In the genomic region with DNA sequence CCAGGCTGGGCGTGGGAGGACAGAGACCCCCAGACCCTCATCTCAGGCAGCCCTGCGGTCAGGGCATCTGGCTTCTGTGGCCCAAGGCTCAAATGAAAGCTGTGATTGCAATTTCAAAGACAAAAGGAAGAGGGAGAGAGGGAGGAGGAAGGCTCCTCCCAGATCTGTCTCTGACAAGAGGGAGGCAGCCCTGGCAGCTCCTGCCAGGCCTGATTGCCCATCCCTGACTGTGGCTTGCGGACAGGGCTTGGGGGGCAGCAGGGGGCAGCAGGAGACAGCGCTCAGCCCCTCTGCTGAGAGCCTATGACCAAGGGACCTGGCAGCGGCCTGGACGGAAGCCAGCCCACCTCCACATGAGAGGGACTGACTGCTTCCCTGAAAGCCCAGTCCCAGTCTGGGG, we compare ENCODE assay signal across 8 cellular contexts.
DNase-seq lines count a peak whose midpoint lies in the region; ATAC-seq and TF ChIP-seq lines count a peak whose summit lies in the region.

No MANE protein-coding gene starts in this region.

- intact Hi-C loops in Right ventricle myocardium superior (cut with DNase I) = no loop called here
- intact Hi-C loops in right cardiac atrium (cut with DNase I) = no loop called here

- WGBS in right cardiac atrium = 10% methylated on average over 6 of the region's 6 CpGs

- DNase-seq in Right ventricle myocardium superior (no peak), right cardiac atrium (no peak), NCI-H2081 treated with DMSO at 0.1 percent for 48 hours (lab: John Stamatoyannopoulos, UW) (peak; percentile 28), brain microvascular endothelial cell (no peak), stromal cell of bone marrow (ENCODE audit: low read depth) (peak; percentile 0), mucosa of gallbladder (ENCODE audit: low spot score) (no peak), NCI-H2171 treated with DMSO at 0.1 percent for 48 hours (lab: John Stamatoyannopoulos, UW) (no peak)

- ATAC-seq in Right ventricle myocardium superior (ENCODE audit: poor library complexity) (peak; percentile 31), right cardiac atrium (no peak), HG02588 (IDR thresholded peaks at IDR 0.05; ENCODE audit: unreplicated experiment) (no peak)

- H3K9me3 ChIP-seq in right cardiac atrium (ENCODE audit: control insufficient read depth, low read length) = no peaks in the 10 kb centered on the region

- H3K27ac ChIP-seq in right cardiac atrium (ENCODE audit: low read length) = no peak overlapping the region
- no peak overlapping the region for H3K27ac ChIP-seq in brain microvascular endothelial cell

- in situ Hi-C loops in brain microvascular endothelial cell (cut with HindIII; ENCODE audit: low pct_ligation_motif_present, low sequenced_read_pairs) = no loop called here

- no peak overlapping the region for H3K4me3 ChIP-seq in right cardiac atrium (ENCODE audit: low read length)
- no peak overlapping the region for H3K4me3 ChIP-seq in brain microvascular endothelial cell (ENCODE audit: low read depth, low read length)

- H3K4me1 ChIP-seq in right cardiac atrium (ENCODE audit: control insufficient read depth, insufficient read depth, low read length) = no peaks in the 10 kb centered on the region

- no peaks in the 10 kb centered on the region for H3K36me3 ChIP-seq in brain microvascular endothelial cell (replicated peaks)

- peak; percentile 20 for TF ChIP-seq CTCF in brain microvascular endothelial cell (IDR thresholded peaks at IDR 0.05; ENCODE audit: low read depth, low read length, missing control alignments)

- H3K27me3 ChIP-seq in right cardiac atrium (ENCODE audit: control insufficient read depth, insufficient read depth) = no peaks in the 10 kb centered on the region
- no peaks in the 10 kb centered on the region for H3K27me3 ChIP-seq in brain microvascular endothelial cell (replicated peaks)

Comparison
In these comparisons a context has a peak if more than half of its experiments do, and no peak if none do; other contexts are left out.
1. DNase-seq: peak in NCI-H2081 treated with DMSO at 0.1 percent for 48 hours (single experiment) and stromal cell of bone marrow (single experiment); none in Right ventricle myocardium superior (single experiment), right cardiac atrium (0 of 3), brain microvascular endothelial cell (single experiment), mucosa of gallbladder (single experiment) and NCI-H2171 treated with DMSO at 0.1 percent for 48 hours (single experiment).